ENCODE assay signal across 30 cellular contexts in genomic region chr5:86709157-86709881, GRCh38.
"Had no signal": no experiment of that assay in that cellular context is flagged by ENCODE, and none has a peak within 500 bp of the region (broad histone marks: within the 10 kb centered on the region; RNA-seq: fewer than 3 reads in every experiment).

No MANE protein-coding gene starts in this region.

- H3K9me3 ChIP-seq: adrenal gland, body of pancreas, breast epithelium had no signal

- H3K4me1 ChIP-seq: adrenal gland, body of pancreas, breast epithelium had no signal

- H3K27me3 ChIP-seq: adrenal gland, body of pancreas, brain microvascular endothelial cell, breast epithelium had no signal

- DNase-seq: activated CD4-positive, alpha-beta T cell treated with anti-CD3 and anti-CD28 coated beads for 1 hour; activated CD4-positive, alpha-beta T cell treated with anti-CD3 and anti-CD28 coated beads for 36 hours; activated CD4-positive, alpha-beta T cell treated with anti-CD3 and anti-CD28 coated beads for 48 hours; activated CD4-positive, alpha-beta T cell treated with anti-CD3 and anti-CD28 coated beads, Interleukin-2, amount 10 ng/mL, durations not matched to agents 7 days and 5 days; activated CD4-positive, alpha-beta T cell treated with anti-CD3 and anti-CD28 coated beads, Interleukin-2, amount 50 U/mL, for 48 hours; activated CD4-positive, CD25-positive, alpha-beta regulatory T cell; activated CD8-positive, alpha-beta memory T cell treated with anti-CD3 and anti-CD28 coated beads, Interleukin-2, amount 50 U/mL, for 4 hours; activated CD8-positive, alpha-beta T cell treated with anti-CD3 and anti-CD28 coated beads for 36 hours; activated effector memory CD4-positive, alpha-beta T cell treated with anti-CD3 and anti-CD28 coated beads, Interleukin-2, amount 50 U/mL, for 16 hours; activated gamma-delta T cell treated with Interleukin-2 at 50 U/mL for 16 hours; activated naive CD4-positive, alpha-beta T cell; activated naive CD4-positive, alpha-beta T cell treated with anti-CD3 and anti-CD28 coated beads for 36 hours; activated naive CD4-positive, alpha-beta T cell treated with anti-CD3 and anti-CD28 coated beads, Interleukin-2, amount 50 U/mL, for 16 hours; activated naive CD8-positive, alpha-beta T cell treated with anti-CD3 and anti-CD28 coated beads for 36 hours; activated T-cell treated with anti-CD3 and anti-CD28 coated beads for 4 hours; activated T-cell treated with anti-CD3 and anti-CD28 coated beads, Interleukin-2, amount 50 U/mL, for 1 hour; activated T-cell treated with anti-CD3 and anti-CD28 coated beads, Interleukin-2, amount 50 U/mL, for 4 hours; activated T-cell treated with anti-CD3 and anti-CD28 coated beads, Interleukin-2, amount 50 U/mL, for 72 hours; adrenal gland; amniotic stem cell; aorta; body of pancreas; brain microvascular endothelial cell; caudate nucleus; cerebellar nuclear complex; T-helper 1 cell; T-helper 2 cell; T-helper 9 cell; WERI-Rb-1 had no signal

- H3K4me3 ChIP-seq: adrenal gland, body of pancreas, breast epithelium had no signal

- H3K36me3 ChIP-seq: adrenal gland, brain microvascular endothelial cell, breast epithelium, WERI-Rb-1 had no signal

- H3K27ac ChIP-seq: adrenal gland, body of pancreas, brain microvascular endothelial cell, breast epithelium, WERI-Rb-1 had no signal
